In the genomic region with DNA sequence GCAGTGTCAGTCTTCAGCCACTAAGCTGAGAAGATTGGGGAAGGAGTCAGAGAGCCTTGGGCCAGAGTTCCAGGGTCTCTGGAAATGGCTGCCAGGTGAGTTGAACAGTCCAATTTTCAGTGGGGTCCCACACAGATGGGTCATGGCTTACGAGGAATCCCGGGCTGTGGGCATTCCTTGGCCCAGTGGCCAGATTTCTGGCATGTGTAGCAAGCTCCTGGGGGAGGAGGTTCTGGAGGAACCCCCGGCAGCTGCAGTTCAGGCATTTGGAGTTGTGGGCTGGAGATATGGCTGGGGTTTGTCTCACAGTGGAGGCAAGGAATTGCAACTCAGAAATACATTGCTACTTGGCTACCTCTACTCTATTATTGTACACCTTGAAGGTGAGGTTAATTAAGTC, we compare ENCODE assay signal across 1 cellular context. TPM values are rescaled to one million over a fixed set of nuclear protein-coding genes. Genes with fewer than 3 reads are reported as not detected.
"Had no signal": no experiment of that assay in that cellular context is flagged by ENCODE, and none has a peak within 500 bp of the region (broad histone marks: within the 10 kb centered on the region; RNA-seq: fewer than 3 reads in every experiment).

No MANE protein-coding gene starts in this region.

RNA-seq across cellular contexts. Expression of gene FAR2, which starts 10.8 kb away (rescaled TPM):
- total RNA-seq: activated B cell treated with CpG ODN at 0.5 μM for 24 hours had no signal
